16 cellular contexts compared by ENCODE assay signal in genomic region chr7:70568674-70569334, GRCh38.
DNase-seq lines count a peak whose midpoint lies in the region; ATAC-seq, FAIRE-seq and TF ChIP-seq lines count a peak whose summit lies in the region.
"Had no signal": no experiment of that assay in that cellular context is flagged by ENCODE, and none has a peak within 500 bp of the region (broad histone marks: within the 10 kb centered on the region; RNA-seq: fewer than 3 reads in every experiment).

No MANE protein-coding gene starts in this region.

- intact Hi-C loops in sciatic nerve (cut with DNase I) = no loop called here

- peak; percentile 18 for FAIRE-seq in bronchial epithelial cell (lab: Jason Lieb, UNC)
- FAIRE-seq: frontal cortex had no signal

- H3K4me3 ChIP-seq in BE2C (ENCODE audit: low read depth, low read length) (peak overlapping the region; percentile 12), bronchial epithelial cell (ENCODE audit: low read depth, low read length) (no peak overlapping the region)

- H3K27me3 ChIP-seq in BE2C = no peaks in the 10 kb centered on the region
- no peaks in the 10 kb centered on the region for H3K27me3 ChIP-seq in bronchial epithelial cell (ENCODE audit: control insufficient read depth, insufficient read depth, low read length)

- no peaks in the 10 kb centered on the region for H3K9me3 ChIP-seq in BE2C

- ATAC-seq in sciatic nerve = no peak
- ATAC-seq in HG03520 (IDR thresholded peaks at IDR 0.05; ENCODE audit: unreplicated experiment) = no peak
- ATAC-seq in HG03280 (IDR thresholded peaks at IDR 0.05; ENCODE audit: unreplicated experiment) = no peak

- peaks cover 20% of the 10 kb centered on the region for H3K4me1 ChIP-seq in BE2C

- TF ChIP-seq CTCF in BE2C (IDR thresholded peaks at IDR 0.05; ENCODE audit: low read depth, low read length) (0 out of 2 replicates have a peak, but pooled peaks have one; percentile 13), bronchial epithelial cell (IDR thresholded peaks at IDR 0.05; ENCODE audit: insufficient read depth, low read length, severe bottlenecking) (no peak)

- H3K36me3 ChIP-seq in BE2C (no peaks in the 10 kb centered on the region), bronchial epithelial cell (ENCODE audit: control insufficient read depth, insufficient read depth, low read length) (no peaks in the 10 kb centered on the region)

- peak; percentile 65 for DNase-seq in BE2C
- peak; percentile 66 for DNase-seq in NCI-H187 treated with DMSO at 0.1 percent for 48 hours (lab: John Stamatoyannopoulos, UW)
- DNase-seq in bronchial epithelial cell (ENCODE audit: low read depth) = no peak
- peak; percentile 52 for DNase-seq in myocyte (ENCODE audit: low read depth)
- no peak for DNase-seq in sciatic nerve (ENCODE audit: low spot score)
- no peak for DNase-seq in dermis blood vessel endothelial cell
- DNase-seq: activated CD4-positive, alpha-beta T cell treated with anti-CD3 and anti-CD28 coated beads for 1 hour; activated CD8-positive, alpha-beta memory T cell treated with anti-CD3 and anti-CD28 coated beads, Interleukin-2, amount 50 U/mL, for 4 hours; AML-193; cerebellar nuclear complex; H9; midbrain; T-helper 2 cell had no signal

Comparison
In these comparisons a context has a peak if more than half of its experiments do, and no peak if none do; other contexts are left out.
1. DNase-seq: peak in BE2C (single experiment), NCI-H187 treated with DMSO at 0.1 percent for 48 hours (single experiment) and myocyte (single experiment); none in bronchial epithelial cell (single experiment), sciatic nerve (single experiment) and dermis blood vessel endothelial cell (single experiment).